In genomic region chr2:152792973-152793372, GRCh38 we compare ENCODE assay signal across 1 cellular context.
TF ChIP-seq lines count a peak whose summit lies in the region.

No MANE protein-coding gene starts in this region.

TF ChIP-seq in GM23338, 12 proteins besides CTCF, POLR2A, EP300 and RAD21 (continued from another document):
- TF ChIP-seq ZNF462 (CRISPR knock-in tag; IDR thresholded peaks at IDR 0.05) (no peak), EZH2 (IDR thresholded peaks at IDR 0.05; ENCODE audit: low read depth, unreplicated experiment) (no peak), JUNB (IDR thresholded peaks at IDR 0.05; ENCODE audit: unreplicated experiment) (no peak), NANOG (IDR thresholded peaks at IDR 0.05; ENCODE audit: borderline replicate concordance) (no peak), STAT1 (IDR thresholded peaks at IDR 0.05; ENCODE audit: unreplicated experiment) (no peak)
- TF ChIP-seq, protein P1, sequence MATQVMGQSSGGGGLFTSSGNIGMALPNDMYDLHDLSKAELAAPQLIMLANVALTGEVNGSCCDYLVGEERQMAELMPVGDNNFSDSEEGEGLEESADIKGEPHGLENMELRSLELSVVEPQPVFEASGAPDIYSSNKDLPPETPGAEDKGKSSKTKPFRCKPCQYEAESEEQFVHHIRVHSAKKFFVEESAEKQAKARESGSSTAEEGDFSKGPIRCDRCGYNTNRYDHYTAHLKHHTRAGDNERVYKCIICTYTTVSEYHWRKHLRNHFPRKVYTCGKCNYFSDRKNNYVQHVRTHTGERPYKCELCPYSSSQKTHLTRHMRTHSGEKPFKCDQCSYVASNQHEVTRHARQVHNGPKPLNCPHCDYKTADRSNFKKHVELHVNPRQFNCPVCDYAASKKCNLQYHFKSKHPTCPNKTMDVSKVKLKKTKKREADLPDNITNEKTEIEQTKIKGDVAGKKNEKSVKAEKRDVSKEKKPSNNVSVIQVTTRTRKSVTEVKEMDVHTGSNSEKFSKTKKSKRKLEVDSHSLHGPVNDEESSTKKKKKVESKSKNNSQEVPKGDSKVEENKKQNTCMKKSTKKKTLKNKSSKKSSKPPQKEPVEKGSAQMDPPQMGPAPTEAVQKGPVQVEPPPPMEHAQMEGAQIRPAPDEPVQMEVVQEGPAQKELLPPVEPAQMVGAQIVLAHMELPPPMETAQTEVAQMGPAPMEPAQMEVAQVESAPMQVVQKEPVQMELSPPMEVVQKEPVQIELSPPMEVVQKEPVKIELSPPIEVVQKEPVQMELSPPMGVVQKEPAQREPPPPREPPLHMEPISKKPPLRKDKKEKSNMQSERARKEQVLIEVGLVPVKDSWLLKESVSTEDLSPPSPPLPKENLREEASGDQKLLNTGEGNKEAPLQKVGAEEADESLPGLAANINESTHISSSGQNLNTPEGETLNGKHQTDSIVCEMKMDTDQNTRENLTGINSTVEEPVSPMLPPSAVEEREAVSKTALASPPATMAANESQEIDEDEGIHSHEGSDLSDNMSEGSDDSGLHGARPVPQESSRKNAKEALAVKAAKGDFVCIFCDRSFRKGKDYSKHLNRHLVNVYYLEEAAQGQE (IDR thresholded peaks at IDR 0.05; ENCODE audit: unreplicated experiment) = no peak
